Comparison of ENCODE assay signal across 1 cellular context in genomic region chr13:32175307-32175706, GRCh38.
TF ChIP-seq lines count a peak whose summit lies in the region.

No MANE protein-coding gene starts in this region.

TF ChIP-seq in K562, 482 proteins besides CTCF, POLR2A, EP300 and RAD21 (continued from another document and continues in another):
- TF ChIP-seq NONO (IDR thresholded peaks at IDR 0.05; ENCODE audit: low read depth in 2 of 2, low read length in 1 of 2) (no peak), MEIS2 (IDR thresholded peaks at IDR 0.05; ENCODE audit: partially characterized antibody) (peak; percentile 98), ZEB2 (IDR thresholded peaks at IDR 0.05) (no peak), NCOA2 (IDR thresholded peaks at IDR 0.05; ENCODE audit: partially characterized antibody in 2 of 2) (no peak), XRCC5 (IDR thresholded peaks at IDR 0.05; ENCODE audit: low read depth, low read length) (no peak), ZBTB43 (CRISPR knock-in tag; IDR thresholded peaks at IDR 0.05) (no peak), MIER1 (IDR thresholded peaks at IDR 0.05; ENCODE audit: low read depth) (no peak), RCOR1 (IDR thresholded peaks at IDR 0.05; ENCODE audit: borderline replicate concordance in 1 of 2, low read depth in 2 of 2, low read length in 2 of 2) (peak in 1 of 2 experiments; percentile 59; a peak in 1 of 4 replicates), ZKSCAN3 (CRISPR knock-in tag; IDR thresholded peaks at IDR 0.05) (no peak), ZNF778 (CRISPR knock-in tag; IDR thresholded peaks at IDR 0.05) (no peak), ZNF766 (CRISPR knock-in tag; conservative IDR thresholded peaks at IDR 0.05) (no peak), TSC22D4 (tag; IDR thresholded peaks at IDR 0.05) (no peak), TBL1XR1 (IDR thresholded peaks at IDR 0.05; ENCODE audit: low read length in 2 of 2) (peak in 1 of 2 experiments; percentile 40; a peak in 1 of 4 replicates), KAT8 (IDR thresholded peaks at IDR 0.05; ENCODE audit: low read depth) (no peak), ZNF224 (CRISPR knock-in tag; IDR thresholded peaks at IDR 0.05) (no peak), ESRRA (IDR thresholded peaks at IDR 0.05; ENCODE audit: borderline replicate concordance, low read depth) (no peak), GABPB1 (CRISPR knock-in tag; IDR thresholded peaks at IDR 0.05) (no peak), CHCHD3 (CRISPR knock-in tag; IDR thresholded peaks at IDR 0.05) (no peak), ATF1 (CRISPR knock-in tag; IDR thresholded peaks at IDR 0.05) (no peak), ATF1 (tag; IDR thresholded peaks at IDR 0.05) (peak; percentile 70), CCAR2 (IDR thresholded peaks at IDR 0.05; ENCODE audit: low read depth, low read length) (no peak), ZBTB9 (CRISPR knock-in tag; IDR thresholded peaks at IDR 0.05) (no peak), PHTF2 (CRISPR knock-in tag; IDR thresholded peaks at IDR 0.05) (no peak), BCOR (IDR thresholded peaks at IDR 0.05) (no peak), SMARCB1 (IDR thresholded peaks at IDR 0.05; ENCODE audit: insufficient read length, low read depth) (no peak), EGR1 (conservative IDR thresholded peaks at IDR 0.05) (peak; percentile 59; the same call in 1 of the 2 replicates), ZNF76 (CRISPR knock-in tag; IDR thresholded peaks at IDR 0.05; ENCODE audit: borderline replicate concordance) (no peak), ZBTB34 (CRISPR knock-in tag; IDR thresholded peaks at IDR 0.05) (no peak), CHD2 (IDR thresholded peaks at IDR 0.05; ENCODE audit: low read depth, low read length) (no peak), SNIP1 (IDR thresholded peaks at IDR 0.05; ENCODE audit: low read depth) (no peak), PTRF (tag; IDR thresholded peaks at IDR 0.05) (no peak), ZFP91 (CRISPR knock-in tag; IDR thresholded peaks at IDR 0.05) (no peak), ELF4 (CRISPR knock-in tag; IDR thresholded peaks at IDR 0.05) (no peak), ZNF282 (CRISPR knock-in tag; IDR thresholded peaks at IDR 0.05) (no peak), NFATC3 (IDR thresholded peaks at IDR 0.05) (no peak), FOXA3 (CRISPR knock-in tag; conservative IDR thresholded peaks at IDR 0.05 in 1 of 2, IDR thresholded peaks at IDR 0.05 in 1 of 2) (no peak), STAT5A (IDR thresholded peaks at IDR 0.05; ENCODE audit: borderline replicate concordance, low read length) (peak; percentile 52; the same call in 1 of the 2 replicates), CBFB (CRISPR knock-in tag; IDR thresholded peaks at IDR 0.05) (no peak), ZNF143 (CRISPR knock-in tag; IDR thresholded peaks at IDR 0.05) (no peak), NFYB (IDR thresholded peaks at IDR 0.05; ENCODE audit: extremely low read depth, insufficient read length) (no peak), ELF2 (CRISPR knock-in tag; IDR thresholded peaks at IDR 0.05) (no peak), ZNF41 (CRISPR knock-in tag; conservative IDR thresholded peaks at IDR 0.05) (no peak), SETDB1 (IDR thresholded peaks at IDR 0.05; ENCODE audit: low read length) (no peak), RBFOX2 (IDR thresholded peaks at IDR 0.05; ENCODE audit: low read depth, low read length) (no peak), XRCC4 (IDR thresholded peaks at IDR 0.05; ENCODE audit: extremely low read depth, insufficient read depth, insufficient read length) (no peak), PTTG1 (tag; IDR thresholded peaks at IDR 0.05; ENCODE audit: low read depth) (no peak), PHB (CRISPR knock-in tag; IDR thresholded peaks at IDR 0.05) (no peak), CEBPG (CRISPR knock-in tag; IDR thresholded peaks at IDR 0.05) (no peak), CEBPG (tag; conservative IDR thresholded peaks at IDR 0.05 in 1 of 2, IDR thresholded peaks at IDR 0.05 in 1 of 2) (no peak), ZNF263 (CRISPR knock-in tag; IDR thresholded peaks at IDR 0.05; ENCODE audit: borderline replicate concordance) (no peak), ERF (CRISPR knock-in tag; IDR thresholded peaks at IDR 0.05) (no peak), CHD1 (IDR thresholded peaks at IDR 0.05; ENCODE audit: low read length) (no peak), YBX1 (IDR thresholded peaks at IDR 0.05) (no peak), PPARD (CRISPR knock-in tag; IDR thresholded peaks at IDR 0.05) (no peak)
- TF ChIP-seq, protein P1, sequence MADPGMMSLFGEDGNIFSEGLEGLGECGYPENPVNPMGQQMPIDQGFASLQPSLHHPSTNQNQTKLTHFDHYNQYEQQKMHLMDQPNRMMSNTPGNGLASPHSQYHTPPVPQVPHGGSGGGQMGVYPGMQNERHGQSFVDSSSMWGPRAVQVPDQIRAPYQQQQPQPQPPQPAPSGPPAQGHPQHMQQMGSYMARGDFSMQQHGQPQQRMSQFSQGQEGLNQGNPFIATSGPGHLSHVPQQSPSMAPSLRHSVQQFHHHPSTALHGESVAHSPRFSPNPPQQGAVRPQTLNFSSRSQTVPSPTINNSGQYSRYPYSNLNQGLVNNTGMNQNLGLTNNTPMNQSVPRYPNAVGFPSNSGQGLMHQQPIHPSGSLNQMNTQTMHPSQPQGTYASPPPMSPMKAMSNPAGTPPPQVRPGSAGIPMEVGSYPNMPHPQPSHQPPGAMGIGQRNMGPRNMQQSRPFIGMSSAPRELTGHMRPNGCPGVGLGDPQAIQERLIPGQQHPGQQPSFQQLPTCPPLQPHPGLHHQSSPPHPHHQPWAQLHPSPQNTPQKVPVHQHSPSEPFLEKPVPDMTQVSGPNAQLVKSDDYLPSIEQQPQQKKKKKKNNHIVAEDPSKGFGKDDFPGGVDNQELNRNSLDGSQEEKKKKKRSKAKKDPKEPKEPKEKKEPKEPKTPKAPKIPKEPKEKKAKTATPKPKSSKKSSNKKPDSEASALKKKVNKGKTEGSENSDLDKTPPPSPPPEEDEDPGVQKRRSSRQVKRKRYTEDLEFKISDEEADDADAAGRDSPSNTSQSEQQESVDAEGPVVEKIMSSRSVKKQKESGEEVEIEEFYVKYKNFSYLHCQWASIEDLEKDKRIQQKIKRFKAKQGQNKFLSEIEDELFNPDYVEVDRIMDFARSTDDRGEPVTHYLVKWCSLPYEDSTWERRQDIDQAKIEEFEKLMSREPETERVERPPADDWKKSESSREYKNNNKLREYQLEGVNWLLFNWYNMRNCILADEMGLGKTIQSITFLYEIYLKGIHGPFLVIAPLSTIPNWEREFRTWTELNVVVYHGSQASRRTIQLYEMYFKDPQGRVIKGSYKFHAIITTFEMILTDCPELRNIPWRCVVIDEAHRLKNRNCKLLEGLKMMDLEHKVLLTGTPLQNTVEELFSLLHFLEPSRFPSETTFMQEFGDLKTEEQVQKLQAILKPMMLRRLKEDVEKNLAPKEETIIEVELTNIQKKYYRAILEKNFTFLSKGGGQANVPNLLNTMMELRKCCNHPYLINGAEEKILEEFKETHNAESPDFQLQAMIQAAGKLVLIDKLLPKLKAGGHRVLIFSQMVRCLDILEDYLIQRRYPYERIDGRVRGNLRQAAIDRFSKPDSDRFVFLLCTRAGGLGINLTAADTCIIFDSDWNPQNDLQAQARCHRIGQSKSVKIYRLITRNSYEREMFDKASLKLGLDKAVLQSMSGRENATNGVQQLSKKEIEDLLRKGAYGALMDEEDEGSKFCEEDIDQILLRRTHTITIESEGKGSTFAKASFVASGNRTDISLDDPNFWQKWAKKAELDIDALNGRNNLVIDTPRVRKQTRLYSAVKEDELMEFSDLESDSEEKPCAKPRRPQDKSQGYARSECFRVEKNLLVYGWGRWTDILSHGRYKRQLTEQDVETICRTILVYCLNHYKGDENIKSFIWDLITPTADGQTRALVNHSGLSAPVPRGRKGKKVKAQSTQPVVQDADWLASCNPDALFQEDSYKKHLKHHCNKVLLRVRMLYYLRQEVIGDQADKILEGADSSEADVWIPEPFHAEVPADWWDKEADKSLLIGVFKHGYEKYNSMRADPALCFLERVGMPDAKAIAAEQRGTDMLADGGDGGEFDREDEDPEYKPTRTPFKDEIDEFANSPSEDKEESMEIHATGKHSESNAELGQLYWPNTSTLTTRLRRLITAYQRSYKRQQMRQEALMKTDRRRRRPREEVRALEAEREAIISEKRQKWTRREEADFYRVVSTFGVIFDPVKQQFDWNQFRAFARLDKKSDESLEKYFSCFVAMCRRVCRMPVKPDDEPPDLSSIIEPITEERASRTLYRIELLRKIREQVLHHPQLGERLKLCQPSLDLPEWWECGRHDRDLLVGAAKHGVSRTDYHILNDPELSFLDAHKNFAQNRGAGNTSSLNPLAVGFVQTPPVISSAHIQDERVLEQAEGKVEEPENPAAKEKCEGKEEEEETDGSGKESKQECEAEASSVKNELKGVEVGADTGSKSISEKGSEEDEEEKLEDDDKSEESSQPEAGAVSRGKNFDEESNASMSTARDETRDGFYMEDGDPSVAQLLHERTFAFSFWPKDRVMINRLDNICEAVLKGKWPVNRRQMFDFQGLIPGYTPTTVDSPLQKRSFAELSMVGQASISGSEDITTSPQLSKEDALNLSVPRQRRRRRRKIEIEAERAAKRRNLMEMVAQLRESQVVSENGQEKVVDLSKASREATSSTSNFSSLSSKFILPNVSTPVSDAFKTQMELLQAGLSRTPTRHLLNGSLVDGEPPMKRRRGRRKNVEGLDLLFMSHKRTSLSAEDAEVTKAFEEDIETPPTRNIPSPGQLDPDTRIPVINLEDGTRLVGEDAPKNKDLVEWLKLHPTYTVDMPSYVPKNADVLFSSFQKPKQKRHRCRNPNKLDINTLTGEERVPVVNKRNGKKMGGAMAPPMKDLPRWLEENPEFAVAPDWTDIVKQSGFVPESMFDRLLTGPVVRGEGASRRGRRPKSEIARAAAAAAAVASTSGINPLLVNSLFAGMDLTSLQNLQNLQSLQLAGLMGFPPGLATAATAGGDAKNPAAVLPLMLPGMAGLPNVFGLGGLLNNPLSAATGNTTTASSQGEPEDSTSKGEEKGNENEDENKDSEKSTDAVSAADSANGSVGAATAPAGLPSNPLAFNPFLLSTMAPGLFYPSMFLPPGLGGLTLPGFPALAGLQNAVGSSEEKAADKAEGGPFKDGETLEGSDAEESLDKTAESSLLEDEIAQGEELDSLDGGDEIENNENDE (IDR thresholded peaks at IDR 0.05; ENCODE audit: low read depth, low read length), result no peak
- TF ChIP-seq, protein P2, sequence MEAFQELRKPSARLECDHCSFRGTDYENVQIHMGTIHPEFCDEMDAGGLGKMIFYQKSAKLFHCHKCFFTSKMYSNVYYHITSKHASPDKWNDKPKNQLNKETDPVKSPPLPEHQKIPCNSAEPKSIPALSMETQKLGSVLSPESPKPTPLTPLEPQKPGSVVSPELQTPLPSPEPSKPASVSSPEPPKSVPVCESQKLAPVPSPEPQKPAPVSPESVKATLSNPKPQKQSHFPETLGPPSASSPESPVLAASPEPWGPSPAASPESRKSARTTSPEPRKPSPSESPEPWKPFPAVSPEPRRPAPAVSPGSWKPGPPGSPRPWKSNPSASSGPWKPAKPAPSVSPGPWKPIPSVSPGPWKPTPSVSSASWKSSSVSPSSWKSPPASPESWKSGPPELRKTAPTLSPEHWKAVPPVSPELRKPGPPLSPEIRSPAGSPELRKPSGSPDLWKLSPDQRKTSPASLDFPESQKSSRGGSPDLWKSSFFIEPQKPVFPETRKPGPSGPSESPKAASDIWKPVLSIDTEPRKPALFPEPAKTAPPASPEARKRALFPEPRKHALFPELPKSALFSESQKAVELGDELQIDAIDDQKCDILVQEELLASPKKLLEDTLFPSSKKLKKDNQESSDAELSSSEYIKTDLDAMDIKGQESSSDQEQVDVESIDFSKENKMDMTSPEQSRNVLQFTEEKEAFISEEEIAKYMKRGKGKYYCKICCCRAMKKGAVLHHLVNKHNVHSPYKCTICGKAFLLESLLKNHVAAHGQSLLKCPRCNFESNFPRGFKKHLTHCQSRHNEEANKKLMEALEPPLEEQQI (IDR thresholded peaks at IDR 0.05), result 0 out of 2 replicates have a peak, but pooled peaks have one; percentile 41
